21 cellular contexts compared by ENCODE assay signal in genomic region chr3:55515550-55516246, GRCh38. TPM values are rescaled to one million over a fixed set of nuclear protein-coding genes. Genes with fewer than 3 reads are reported as not detected.
"Had no signal": no experiment of that assay in that cellular context is flagged by ENCODE, and none has a peak within 500 bp of the region (broad histone marks: within the 10 kb centered on the region; RNA-seq: fewer than 3 reads in every experiment).

No MANE protein-coding gene starts in this region.

- H3K9ac ChIP-seq: neural progenitor cell had no signal

- H3K9me3 Mint-ChIP-seq: neural progenitor cell; stimulated activated effector memory CD8-positive, alpha-beta T cell treated with anti-CD3 and anti-CD28 coated beads, Interleukin-12 subunit alpha, Interleukin-12 subunit beta, amount 100 ng/mL, for 72 hours had no signal

- ATAC-seq: left lung; natural killer cell; sciatic nerve; stimulated activated effector memory CD8-positive, alpha-beta T cell treated with anti-CD3 and anti-CD28 coated beads, Interleukin-12 subunit alpha, Interleukin-12 subunit beta, amount 100 ng/mL, for 72 hours had no signal

- H3K4me2 ChIP-seq: neural progenitor cell, smooth muscle cell had no signal

- H3K36me3 Mint-ChIP-seq: natural killer cell; neural progenitor cell; stimulated activated effector memory CD8-positive, alpha-beta T cell treated with anti-CD3 and anti-CD28 coated beads, Interleukin-12 subunit alpha, Interleukin-12 subunit beta, amount 100 ng/mL, for 72 hours had no signal

- H3K27me3 ChIP-seq: esophagus squamous epithelium, neural progenitor cell, right atrium auricular region, thyroid gland had no signal

- H2AFZ ChIP-seq: neural progenitor cell had no signal

- H3K9me3 ChIP-seq: esophagus squamous epithelium, left lung, prostate gland, right atrium auricular region, stomach, thyroid gland had no signal

- H3K36me3 ChIP-seq: esophagus squamous epithelium, left lung, neural progenitor cell, prostate gland, right atrium auricular region, stomach, thyroid gland had no signal

- H3K27ac Mint-ChIP-seq: natural killer cell; neural progenitor cell; stimulated activated effector memory CD8-positive, alpha-beta T cell treated with anti-CD3 and anti-CD28 coated beads, Interleukin-12 subunit alpha, Interleukin-12 subunit beta, amount 100 ng/mL, for 72 hours had no signal

- DNase-seq: dermis blood vessel endothelial cell; effector memory CD4-positive, alpha-beta T cell; erythroblast; esophagus squamous epithelium; kidney; left lung; natural killer cell; stimulated activated CD4-positive, alpha-beta T cell treated with anti-CD3 and anti-CD28 coated beads, Interleukin-12 subunit alpha, Interleukin-12 subunit beta, amount 100 ng/mL, for 4 hours; stimulated activated CD4-positive, alpha-beta T cell treated with anti-CD3 and anti-CD28 coated beads, Interleukin-2, amount 100 ng/mL, for 24 hours; stimulated activated CD4-positive, alpha-beta T cell treated with anti-CD3 and anti-CD28 coated beads, Interleukin-4, amount 100 ng/mL, for 24 hours; stimulated activated naive CD4-positive, alpha-beta T cell treated with Interleukin-2 at 50 U/mL for 16 hours; stomach; thyroid gland; trophoblast cell had no signal

- H3K4me1 ChIP-seq: left lung, prostate gland, right atrium auricular region, thyroid gland had no signal

- H3K27ac ChIP-seq: coronary artery, esophagus squamous epithelium, left lung, neural progenitor cell, prostate gland, right atrium auricular region, stomach, thyroid gland had no signal

- H3K4me3 ChIP-seq: coronary artery, esophagus squamous epithelium, left lung, neural progenitor cell, prostate gland, right atrium auricular region, smooth muscle cell, stomach, thyroid gland had no signal

- H3K4me3 Mint-ChIP-seq: natural killer cell; neural progenitor cell; stimulated activated effector memory CD8-positive, alpha-beta T cell treated with anti-CD3 and anti-CD28 coated beads, Interleukin-12 subunit alpha, Interleukin-12 subunit beta, amount 100 ng/mL, for 72 hours had no signal

- H3K4me1 Mint-ChIP-seq: natural killer cell; stimulated activated effector memory CD8-positive, alpha-beta T cell treated with anti-CD3 and anti-CD28 coated beads, Interleukin-12 subunit alpha, Interleukin-12 subunit beta, amount 100 ng/mL, for 72 hours had no signal

RNA-seq across cellular contexts. Expression of gene WNT5A, which starts 28.6 kb away (rescaled TPM):
- total RNA-seq: natural killer cell had no signal
